ENCODE assay signal across 17 cellular contexts in genomic region chr3:31539275-31539674, GRCh38. TPM values are rescaled to one million over a fixed set of nuclear protein-coding genes. Genes with fewer than 3 reads are reported as not detected.
DNase-seq lines count a peak whose midpoint lies in the region; ATAC-seq lines count a peak whose summit lies in the region.
"Had no signal": no experiment of that assay in that cellular context is flagged by ENCODE, and none has a peak within 500 bp of the region (broad histone marks: within the 10 kb centered on the region; RNA-seq: fewer than 3 reads in every experiment).

No MANE protein-coding gene starts in this region.

- H3K9ac ChIP-seq in BLaER1: no peak overlapping the region

- DNase-seq in CD4-positive, alpha-beta memory T cell: no peak
- DNase-seq in T-cell (no peak), left colon (no peak), NCI-H446 treated with DMSO at 0.1 percent for 48 hours (lab: John Stamatoyannopoulos, UW) (no peak), medulla oblongata (ENCODE audit: extremely low spot score) (no peak)
- DNase-seq in stimulated activated CD4-positive, alpha-beta T cell treated with anti-CD3 and anti-CD28 coated beads, Interleukin-4, amount 100 ng/mL, for 1 hour: no peak
- DNase-seq: activated CD4-positive, alpha-beta T cell treated with anti-CD3 and anti-CD28 coated beads, Interleukin-2, amount 50 U/mL, for 48 hours; amniotic stem cell; BE2C; DMS79 treated with DMSO at 0.1 percent for 48 hours; dorsolateral prefrontal cortex; left ventricle myocardium inferior; NCI-H69; pancreas had no signal

- intact Hi-C loops in CD4-positive, alpha-beta memory T cell (cut with micrococcal nuclease): loop anchor here (10.0 kb wide), 3 partner anchors 564 to 966 kb away; partner anchors contain the start of gene CMTM6
- intact Hi-C loops in left colon (cut with DNase I, micrococcal nuclease): no loop called here

- POLR2A ChIA-PET in CD4-positive, alpha-beta memory T cell (lab: Charles Lee; ENCODE audit: partially characterized antibody): interaction anchor here (1.1 to 3.9 kb wide), 3 partner anchors 7 to 325 kb away, joined by 3 to 18 read pairs (median 7); partner anchors contain the start of gene STT3B
- POLR2A ChIA-PET in T-cell (lab: Charles Lee): no interaction called here

- peak overlapping the region in 7 of 8 donors; percentile 41 to 99 (median 65) for H3K4me3 Mint-ChIP-seq in CD4-positive, alpha-beta memory T cell
- H3K4me3 Mint-ChIP-seq in T-cell: peak overlapping the region in 2 of 3 donors; percentile 3 to 31

- CTCF ChIA-PET in CD4-positive, alpha-beta memory T cell (lab: Charles Lee; ENCODE audit: partially characterized antibody): interaction anchor here (0.8 to 2.3 kb wide), 6 partner anchors 8 to 77 kb away, joined by 3 to 7 read pairs (median 4); no protein-coding TSS in a partner anchor
- CTCF ChIA-PET in T-cell (lab: Charles Lee): interaction anchor here in 1 of 2 donors (1.5 kb wide), 1 partner anchor 8 kb away, joined by 13 read pairs; no protein-coding TSS in a partner anchor

- H3K36me3 ChIP-seq in BLaER1: peaks cover 45% of the 10 kb centered on the region
- H3K36me3 ChIP-seq in CD4-positive, alpha-beta memory T cell (ENCODE audit: insufficient read depth, low read length): no peaks in the 10 kb centered on the region
- H3K36me3 ChIP-seq: BE2C, cardiac muscle cell, left ventricle myocardium inferior, pancreas had no signal

- peak overlapping the region; percentile 88 for H3K4me2 ChIP-seq in BLaER1

- H3K27me3 ChIP-seq in BLaER1: no peaks in the 10 kb centered on the region
- no peaks in the 10 kb centered on the region for H3K27me3 ChIP-seq in CD4-positive, alpha-beta memory T cell (ENCODE audit: insufficient read depth, low read length)
- H3K27me3 ChIP-seq: BE2C, cardiac muscle cell, dorsolateral prefrontal cortex, pancreas had no signal

- peaks cover 49% of the 10 kb centered on the region for H3K4me1 ChIP-seq in BLaER1
- peaks cover 88% of the 10 kb centered on the region for H3K4me1 ChIP-seq in CD4-positive, alpha-beta memory T cell (ENCODE audit: insufficient read depth, low read length)
- H3K4me1 ChIP-seq: BE2C had no signal

- H3K27ac Mint-ChIP-seq in CD4-positive, alpha-beta memory T cell: peak overlapping the region in 5 of 7 donors; percentile 7 to 84 (median 39)
- peak overlapping the region; percentile 22 to 53 for H3K27ac Mint-ChIP-seq in T-cell

- H3K27me3 Mint-ChIP-seq in CD4-positive, alpha-beta memory T cell: no peaks in the 10 kb centered on the region
- no peaks in the 10 kb centered on the region for H3K27me3 Mint-ChIP-seq in T-cell

- peaks cover 100% of the 10 kb centered on the region for H4K20me1 ChIP-seq in BLaER1

- peaks cover 55 to 86% (median 76%) of the 10 kb centered on the region in 4 donors for H3K4me1 Mint-ChIP-seq in CD4-positive, alpha-beta memory T cell
- H3K4me1 Mint-ChIP-seq in T-cell: peaks cover 83 to 91% (median 88%) of the 10 kb centered on the region in 3 donors

- H3K27ac ChIP-seq in BLaER1: no peak overlapping the region
- H3K27ac ChIP-seq in CD4-positive, alpha-beta memory T cell (ENCODE audit: low read depth, low read length): no peak overlapping the region
- H3K27ac ChIP-seq: cardiac muscle cell, dorsolateral prefrontal cortex, left ventricle myocardium inferior, pancreas had no signal

- H3K9me3 ChIP-seq in BLaER1: peaks cover 5% of the 10 kb centered on the region; the same call in 1 of the 2 replicates
- no peaks in the 10 kb centered on the region for H3K9me3 ChIP-seq in CD4-positive, alpha-beta memory T cell (ENCODE audit: control insufficient read depth in 1 of 2, low read length in 2 of 2)
- H3K9me3 ChIP-seq: BE2C, left ventricle myocardium inferior, pancreas had no signal

- no peak for ATAC-seq in T-cell (replicated peaks in 1 of 4)
- ATAC-seq in left colon: peak; percentile 34
- ATAC-seq in HG02571 (IDR thresholded peaks at IDR 0.05; ENCODE audit: unreplicated experiment): no peak
- ATAC-seq: pancreas had no signal

- no peaks in the 10 kb centered on the region for H3K9me3 Mint-ChIP-seq in CD4-positive, alpha-beta memory T cell
- no peaks in the 10 kb centered on the region for H3K9me3 Mint-ChIP-seq in T-cell

- H3K4me3 ChIP-seq in BLaER1: no peak overlapping the region
- H3K4me3 ChIP-seq in CD4-positive, alpha-beta memory T cell (ENCODE audit: low read length in 2 of 2): no peak overlapping the region
- H3K4me3 ChIP-seq: cardiac muscle cell, dorsolateral prefrontal cortex, left ventricle myocardium inferior, pancreas had no signal

- peaks cover 14 to 28% of the 10 kb centered on the region in 2 donors for H3K36me3 Mint-ChIP-seq in CD4-positive, alpha-beta memory T cell
- H3K36me3 Mint-ChIP-seq in T-cell: peaks cover 19% of the 10 kb centered on the region

RNA-seq across cellular contexts. Expression of gene STT3B, which starts 6.5 kb away (rescaled TPM):
- 100 to 1,000 TPM; 145 to 154 TPM for total RNA-seq in CD4-positive, alpha-beta memory T cell
- 100 to 1,000 TPM; 165 to 183 TPM for polyA plus RNA-seq in CD4-positive, alpha-beta memory T cell
- total RNA-seq in T-cell (100 to 1,000 TPM in 4 of 5 donors, 10 to 100 TPM in 1; 92.1 to 160 (median 110) TPM), left colon (100 to 1,000 TPM; 104 to 113 TPM)
